Comparison of ENCODE assay signal across 1 cellular context in the genomic region with DNA sequence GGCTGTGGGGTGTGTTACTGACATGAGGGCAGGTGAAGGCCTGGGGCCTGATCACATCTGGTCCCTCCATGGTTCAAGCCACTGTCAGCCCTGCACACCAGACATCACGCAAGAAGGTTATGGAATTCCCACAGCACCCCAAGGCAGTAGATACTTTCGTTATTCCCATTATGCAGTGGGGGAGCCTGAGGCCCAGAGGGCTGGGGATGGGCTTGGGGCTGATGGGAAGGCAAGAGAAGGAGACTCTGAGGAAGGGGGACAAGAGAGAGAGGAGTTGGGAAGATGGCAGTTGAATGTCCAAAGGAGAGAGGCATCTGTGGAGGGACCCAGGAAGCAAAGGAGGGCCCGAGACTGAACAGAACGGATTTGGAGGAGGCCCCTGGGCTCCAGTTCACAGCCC.
TF ChIP-seq lines count a peak whose summit lies in the region.

No MANE protein-coding gene starts in this region.

TF ChIP-seq in HepG2, 621 proteins besides CTCF, POLR2A, EP300 and RAD21:
- TF ChIP-seq ZNF629 (CRISPR knock-in tag; conservative IDR thresholded peaks at IDR 0.05) (0 out of 2 replicates have a peak, but pooled peaks have one; percentile 36), POLR2AphosphoS5 (IDR thresholded peaks at IDR 0.05; ENCODE audit: low read depth, low read length) (peak; percentile 3; the same call in 1 of the 2 replicates), U2AF1 (optimal IDR thresholded peaks at IDR 0.05; ENCODE audit: low read depth, low read length) (no peak), AKAP8 (CRISPR knock-in tag; IDR thresholded peaks at IDR 0.05) (peak; percentile 53; the same call in 1 of the 2 replicates)
